9 cellular contexts compared by ENCODE assay signal in genomic region chr20:59030911-59031310, GRCh38. TPM values are rescaled to one million over a fixed set of nuclear protein-coding genes. Genes with fewer than 3 reads are reported as not detected.
DNase-seq lines count a peak whose midpoint lies in the region; TF ChIP-seq lines count a peak whose summit lies in the region.
"Had no signal": no experiment of that assay in that cellular context is flagged by ENCODE, and none has a peak within 500 bp of the region (broad histone marks: within the 10 kb centered on the region; RNA-seq: fewer than 3 reads in every experiment).

No MANE protein-coding gene starts in this region.

- TF ChIP-seq RAD21 in neural cell (conservative IDR thresholded peaks at IDR 0.05): no peak

- peaks cover 60% of the 10 kb centered on the region for H4K20me1 ChIP-seq in BLaER1
- no peaks in the 10 kb centered on the region for H4K20me1 ChIP-seq in neural cell (ENCODE audit: insufficient read depth)

- H3K79me2 ChIP-seq in neural cell (replicated peaks; ENCODE audit: insufficient read depth, low read length): peaks cover 45% of the 10 kb centered on the region

- H3K9me3 ChIP-seq in BLaER1 (no peaks in the 10 kb centered on the region), KOPT-K1 (ENCODE audit: insufficient read depth, low read length, poor library complexity, severe bottlenecking) (no peaks in the 10 kb centered on the region), neural cell (ENCODE audit: low read length) (no peaks in the 10 kb centered on the region)

- H3K27me3 Mint-ChIP-seq in dendritic cell treated with granulocyte-macrophage colony-stimulating factor and Interleukin-4, amounts not matched to agents 40 ng/mL and 50 ng/mL, for 4 days: no peaks in the 10 kb centered on the region

- no peak for TF ChIP-seq CTCF in neural cell (IDR thresholded peaks at IDR 0.05; ENCODE audit: poor library complexity, severe bottlenecking)

- no peaks in the 10 kb centered on the region for H3K9me3 Mint-ChIP-seq in dendritic cell treated with granulocyte-macrophage colony-stimulating factor and Interleukin-4, amounts not matched to agents 40 ng/mL and 50 ng/mL, for 4 days

- H3K27ac Mint-ChIP-seq in dendritic cell treated with granulocyte-macrophage colony-stimulating factor and Interleukin-4, amounts not matched to agents 40 ng/mL and 50 ng/mL, for 4 days: no peak overlapping the region

- intact Hi-C loops in dendritic cell treated with granulocyte-macrophage colony-stimulating factor and Interleukin-4, amounts not matched to agents 40 ng/mL and 50 ng/mL, for 4 days (cut with micrococcal nuclease): loop anchor here (5.0 to 10.0 kb wide), 3 partner anchors 46 to 379 kb away; partner anchors contain the start of genes NELFCD and STX16

- H3K4me2 ChIP-seq in BLaER1 (peak overlapping the region; percentile 81), neural cell (ENCODE audit: low read length) (peak overlapping the region; percentile 74)

- DNase-seq in hepatic stellate cell (ENCODE audit: low spot score): no peak
- no peak for DNase-seq in epidermal melanocyte (ENCODE audit: insufficient read length, low spot score)
- no peak for DNase-seq in germinal center (ENCODE audit: low spot score)
- DNase-seq in stimulated activated naive CD4-positive, alpha-beta T cell (lab: John Stamatoyannopoulos, UW): no peak
- DNase-seq: NCI-H1105 treated with DMSO at 0.1 percent for 48 hours had no signal

- H3K4me1 Mint-ChIP-seq in dendritic cell treated with granulocyte-macrophage colony-stimulating factor and Interleukin-4, amounts not matched to agents 40 ng/mL and 50 ng/mL, for 4 days (ENCODE audit: low read depth): peaks cover 44% of the 10 kb centered on the region

- no peaks in the 10 kb centered on the region for H3F3A ChIP-seq in neural cell (ENCODE audit: insufficient read depth, low read length, poor library complexity, severe bottlenecking)

- H3K36me3 ChIP-seq in BLaER1 (peaks cover 68% of the 10 kb centered on the region), KOPT-K1 (ENCODE audit: insufficient read depth, low read length) (peaks cover 79% of the 10 kb centered on the region), neural cell (ENCODE audit: insufficient read depth, low read length) (peaks cover 9% of the 10 kb centered on the region)

- H3K9ac ChIP-seq in BLaER1 (peak overlapping the region; percentile 93; the same call in 1 of the 2 replicates), neural cell (ENCODE audit: low read length) (peak overlapping the region; percentile 90)

- H3K27ac ChIP-seq in BLaER1: no peak overlapping the region
- H3K27ac ChIP-seq in KOPT-K1 (ENCODE audit: low read depth, low read length, poor library complexity, severe bottlenecking): peak overlapping the region; percentile 96
- no peak overlapping the region for H3K27ac ChIP-seq in neural cell (ENCODE audit: low read length)

- H3K36me3 Mint-ChIP-seq in dendritic cell treated with granulocyte-macrophage colony-stimulating factor and Interleukin-4, amounts not matched to agents 40 ng/mL and 50 ng/mL, for 4 days (ENCODE audit: low read depth): peaks cover 81% of the 10 kb centered on the region

- H3K9me2 ChIP-seq in neural cell (ENCODE audit: insufficient read depth, low read length): no peaks in the 10 kb centered on the region

- H2AFZ ChIP-seq in neural cell (ENCODE audit: low read depth, low read length): no peak overlapping the region

- H3K4me3 ChIP-seq in BLaER1 (peak overlapping the region; percentile 78), neural cell (ENCODE audit: low read length) (peak overlapping the region; percentile 84)

- no peak for TF ChIP-seq EP300 in neural cell (conservative IDR thresholded peaks at IDR 0.05; ENCODE audit: poor library complexity, severe bottlenecking)

- peaks cover 42% of the 10 kb centered on the region for H3K4me1 ChIP-seq in BLaER1

- H3K27me3 ChIP-seq in BLaER1 (no peaks in the 10 kb centered on the region), neural cell (ENCODE audit: insufficient read depth, low read depth, low read length) (no peaks in the 10 kb centered on the region)

- H3K4me3 Mint-ChIP-seq in dendritic cell treated with granulocyte-macrophage colony-stimulating factor and Interleukin-4, amounts not matched to agents 40 ng/mL and 50 ng/mL, for 4 days: peak overlapping the region; percentile 93

TF ChIP-seq in neural cell, 6 proteins besides CTCF, POLR2A, EP300 and RAD21:
- TF ChIP-seq EZH2 (IDR thresholded peaks at IDR 0.05; ENCODE audit: borderline replicate concordance, insufficient read depth, low read length, poor library complexity, severe bottlenecking) (no peak), MXI1 (conservative IDR thresholded peaks at IDR 0.05; ENCODE audit: poor library complexity, severe bottlenecking) (no peak), TAF1 (IDR thresholded peaks at IDR 0.05; ENCODE audit: low read depth) (no peak), SMC3 (conservative IDR thresholded peaks at IDR 0.05; ENCODE audit: poor library complexity) (no peak), POLR2AphosphoS5 (IDR thresholded peaks at IDR 0.05) (no peak), REST (IDR thresholded peaks at IDR 0.05; ENCODE audit: borderline replicate concordance) (no peak)
TF ChIP-seq in neural cell: peak in this region for 0.

RNA-seq across cellular contexts. Expression of gene ATP5F1E, which starts 1.2 kb away (rescaled TPM):
- polyA plus RNA-seq in neural cell: 133 and 136 TPM in 2 replicates
- 37.3 and 44.1 TPM in 2 replicates for polyA minus RNA-seq in neural cell

RNA-seq across cellular contexts. Expression of gene PRELID3B, which starts 11.7 kb away (rescaled TPM):
- 38.5 and 50.5 TPM in 2 replicates for polyA plus RNA-seq in neural cell
- 36.1 and 38.5 TPM in 2 replicates for polyA minus RNA-seq in neural cell

RNA-seq across cellular contexts. Expression of gene TUBB1, which starts 11.7 kb away (rescaled TPM):
- not detected in 2 replicates for polyA plus RNA-seq in neural cell
- not detected in 2 replicates for polyA minus RNA-seq in neural cell

RNA-seq across cellular contexts. Expression of gene CTSZ, which starts 23.9 kb away (rescaled TPM):
- polyA plus RNA-seq in neural cell: 0.31 and 0.78 TPM in 2 replicates
- polyA minus RNA-seq in neural cell: not detected in 2 replicates

RNA-seq across cellular contexts. Expression of gene NELFCD, which starts 49.9 kb away (rescaled TPM):
- 88.7 and 104 TPM in 2 replicates for polyA plus RNA-seq in neural cell
- polyA minus RNA-seq in neural cell: 51.4 and 57.7 TPM in 2 replicates
